ENCODE assay signal across 1 cellular context in the genomic region with DNA sequence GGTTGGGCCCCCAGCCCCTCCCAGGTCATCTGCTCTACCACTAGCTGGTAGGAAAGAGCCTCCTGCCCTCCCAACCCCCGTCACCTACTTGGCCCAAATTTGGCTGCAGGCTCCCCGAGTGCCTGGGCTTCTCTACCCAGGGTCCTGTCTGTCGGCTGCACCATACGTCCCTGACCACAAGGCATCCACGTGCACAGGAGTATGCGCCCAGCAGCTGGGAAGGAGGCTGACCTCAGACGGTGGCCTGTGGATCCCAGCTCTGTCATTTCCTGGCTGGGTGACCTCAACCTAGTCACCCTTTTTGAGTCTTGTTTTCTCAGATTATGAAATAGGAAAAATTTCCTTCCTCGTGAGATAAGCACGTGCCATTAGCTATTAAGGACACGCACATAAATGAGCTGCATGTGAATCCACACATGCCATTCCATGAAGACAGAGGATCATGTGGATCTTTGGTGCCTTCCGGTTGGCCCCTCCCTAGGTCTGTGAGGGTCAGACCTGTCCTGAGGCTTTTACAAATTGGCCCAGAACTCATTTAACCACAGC.
TF ChIP-seq lines count a peak whose summit lies in the region.

No MANE protein-coding gene starts in this region.

TF ChIP-seq in K562, 482 proteins besides CTCF, POLR2A, EP300 and RAD21 (continued from another document and continues in another):
- TF ChIP-seq BHLHE40 (IDR thresholded peaks at IDR 0.05; ENCODE audit: low read length) (peak; percentile 88), SAP30 (IDR thresholded peaks at IDR 0.05; ENCODE audit: borderline replicate concordance, insufficient read depth, low read depth, low read length, poor library complexity, severe bottlenecking) (no peak), KAT2B (IDR thresholded peaks at IDR 0.05; ENCODE audit: low read depth, low read length) (no peak), ZNF197 (CRISPR knock-in tag; IDR thresholded peaks at IDR 0.05; ENCODE audit: low read depth) (no peak), RBFOX2 (IDR thresholded peaks at IDR 0.05; ENCODE audit: low read depth, low read length) (no peak), ZBED1 (IDR thresholded peaks at IDR 0.05) (no peak), EP400 (IDR thresholded peaks at IDR 0.05) (no peak), CC2D1A (IDR thresholded peaks at IDR 0.05) (no peak), CBFA2T3 (IDR thresholded peaks at IDR 0.05) (peak; percentile 24; the same call in 1 of the 2 replicates), BACH1 (tag; IDR thresholded peaks at IDR 0.05) (no peak), C11orf30 (IDR thresholded peaks at IDR 0.05; ENCODE audit: low read depth) (no peak), POLR2B (IDR thresholded peaks at IDR 0.05; ENCODE audit: low read depth, partially characterized antibody) (peak; percentile 25), ZNF347 (CRISPR knock-in tag; IDR thresholded peaks at IDR 0.05; ENCODE audit: low read depth) (no peak), HDAC3 (IDR thresholded peaks at IDR 0.05; ENCODE audit: borderline replicate concordance, partially characterized antibody) (no peak), ZNF41 (CRISPR knock-in tag; conservative IDR thresholded peaks at IDR 0.05) (no peak), CXXC5 (CRISPR knock-in tag; IDR thresholded peaks at IDR 0.05) (peak; percentile 61)
- TF ChIP-seq, protein P1, sequence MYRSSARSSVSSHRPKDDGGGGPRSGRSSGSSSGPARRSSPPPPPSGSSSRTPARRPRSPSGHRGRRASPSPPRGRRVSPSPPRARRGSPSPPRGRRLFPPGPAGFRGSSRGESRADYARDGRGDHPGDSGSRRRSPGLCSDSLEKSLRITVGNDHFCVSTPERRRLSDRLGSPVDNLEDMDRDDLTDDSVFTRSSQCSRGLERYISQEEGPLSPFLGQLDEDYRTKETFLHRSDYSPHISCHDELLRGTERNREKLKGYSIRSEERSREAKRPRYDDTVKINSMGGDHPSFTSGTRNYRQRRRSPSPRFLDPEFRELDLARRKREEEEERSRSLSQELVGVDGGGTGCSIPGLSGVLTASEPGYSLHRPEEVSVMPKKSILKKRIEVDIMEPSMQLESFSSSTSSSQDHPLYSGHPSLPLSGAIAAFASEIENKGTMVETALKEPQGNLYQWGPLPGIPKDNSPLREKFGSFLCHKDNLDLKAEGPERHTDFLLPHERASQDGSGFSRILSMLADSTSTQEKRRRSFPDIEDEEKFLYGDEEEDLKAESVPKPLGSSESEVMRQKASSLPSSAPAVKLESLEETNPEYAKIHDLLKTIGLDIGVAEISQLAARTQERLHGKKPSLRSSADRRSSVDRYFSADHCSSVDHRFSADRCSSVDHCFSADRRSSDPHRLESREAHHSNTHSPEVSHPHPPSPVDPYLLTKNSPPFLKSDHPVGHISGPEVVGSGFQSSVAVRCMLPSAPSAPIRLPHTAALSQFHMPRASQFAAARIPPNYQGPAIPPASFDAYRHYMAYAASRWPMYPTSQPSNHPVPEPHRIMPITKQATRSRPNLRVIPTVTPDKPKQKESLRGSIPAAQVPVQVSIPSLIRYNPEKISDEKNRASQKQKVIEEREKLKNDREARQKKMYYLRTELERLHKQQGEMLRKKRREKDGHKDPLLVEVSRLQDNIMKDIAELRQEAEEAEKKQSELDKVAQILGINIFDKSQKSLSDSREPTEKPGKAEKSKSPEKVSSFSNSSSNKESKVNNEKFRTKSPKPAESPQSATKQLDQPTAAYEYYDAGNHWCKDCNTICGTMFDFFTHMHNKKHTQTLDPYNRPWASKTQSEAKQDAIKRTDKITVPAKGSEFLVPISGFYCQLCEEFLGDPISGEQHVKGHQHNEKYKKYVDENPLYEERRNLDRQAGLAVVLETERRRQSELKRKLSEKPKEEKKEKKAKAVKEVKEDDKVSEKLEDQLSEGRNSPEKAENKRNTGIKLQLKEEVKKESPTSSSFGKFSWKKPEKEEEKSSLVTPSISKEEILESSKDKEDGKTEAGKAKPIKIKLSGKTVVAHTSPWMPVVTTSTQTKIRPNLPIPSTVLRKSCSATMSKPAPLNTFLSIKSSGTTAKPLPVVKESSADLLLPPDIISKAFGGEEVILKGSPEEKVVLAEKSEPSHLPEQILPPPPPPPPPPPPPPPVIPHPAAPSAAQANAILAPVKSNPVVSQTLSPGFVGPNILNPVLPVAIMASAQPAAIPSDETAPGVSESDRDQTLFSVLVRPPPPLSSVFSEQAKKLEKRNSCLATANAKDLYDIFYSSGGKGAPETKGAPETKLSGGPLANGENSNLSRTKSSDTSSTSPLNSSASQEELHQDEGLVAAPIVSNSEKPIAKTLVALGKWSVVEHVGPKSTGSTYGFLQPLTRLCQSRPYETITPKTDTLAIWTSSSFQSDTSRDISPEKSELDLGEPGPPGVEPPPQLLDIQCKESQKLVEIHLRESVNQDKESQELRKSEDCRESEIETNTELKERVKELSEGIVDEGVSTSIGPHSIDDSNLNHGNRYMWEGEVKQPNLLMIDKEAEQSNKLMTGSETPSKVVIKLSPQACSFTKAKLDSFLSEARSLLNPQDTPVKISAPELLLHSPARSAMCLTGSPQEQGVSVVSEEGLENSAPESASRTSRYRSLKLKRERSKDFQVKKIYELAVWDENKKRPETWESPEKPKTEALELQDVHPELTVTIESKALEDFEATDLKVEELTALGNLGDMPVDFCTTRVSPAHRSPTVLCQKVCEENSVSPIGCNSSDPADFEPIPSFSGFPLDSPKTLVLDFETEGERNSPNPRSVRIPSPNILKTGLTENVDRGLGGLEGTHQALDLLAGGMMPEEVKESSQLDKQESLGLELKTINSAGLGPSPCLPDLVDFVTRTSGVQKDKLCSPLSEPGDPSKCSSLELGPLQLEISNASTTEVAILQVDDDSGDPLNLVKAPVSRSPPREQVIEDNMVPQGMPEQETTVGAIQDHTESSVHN (IDR thresholded peaks at IDR 0.05; ENCODE audit: borderline replicate concordance in 1 of 2, low read depth in 1 of 2), result no peak
- TF ChIP-seq, protein P2, sequence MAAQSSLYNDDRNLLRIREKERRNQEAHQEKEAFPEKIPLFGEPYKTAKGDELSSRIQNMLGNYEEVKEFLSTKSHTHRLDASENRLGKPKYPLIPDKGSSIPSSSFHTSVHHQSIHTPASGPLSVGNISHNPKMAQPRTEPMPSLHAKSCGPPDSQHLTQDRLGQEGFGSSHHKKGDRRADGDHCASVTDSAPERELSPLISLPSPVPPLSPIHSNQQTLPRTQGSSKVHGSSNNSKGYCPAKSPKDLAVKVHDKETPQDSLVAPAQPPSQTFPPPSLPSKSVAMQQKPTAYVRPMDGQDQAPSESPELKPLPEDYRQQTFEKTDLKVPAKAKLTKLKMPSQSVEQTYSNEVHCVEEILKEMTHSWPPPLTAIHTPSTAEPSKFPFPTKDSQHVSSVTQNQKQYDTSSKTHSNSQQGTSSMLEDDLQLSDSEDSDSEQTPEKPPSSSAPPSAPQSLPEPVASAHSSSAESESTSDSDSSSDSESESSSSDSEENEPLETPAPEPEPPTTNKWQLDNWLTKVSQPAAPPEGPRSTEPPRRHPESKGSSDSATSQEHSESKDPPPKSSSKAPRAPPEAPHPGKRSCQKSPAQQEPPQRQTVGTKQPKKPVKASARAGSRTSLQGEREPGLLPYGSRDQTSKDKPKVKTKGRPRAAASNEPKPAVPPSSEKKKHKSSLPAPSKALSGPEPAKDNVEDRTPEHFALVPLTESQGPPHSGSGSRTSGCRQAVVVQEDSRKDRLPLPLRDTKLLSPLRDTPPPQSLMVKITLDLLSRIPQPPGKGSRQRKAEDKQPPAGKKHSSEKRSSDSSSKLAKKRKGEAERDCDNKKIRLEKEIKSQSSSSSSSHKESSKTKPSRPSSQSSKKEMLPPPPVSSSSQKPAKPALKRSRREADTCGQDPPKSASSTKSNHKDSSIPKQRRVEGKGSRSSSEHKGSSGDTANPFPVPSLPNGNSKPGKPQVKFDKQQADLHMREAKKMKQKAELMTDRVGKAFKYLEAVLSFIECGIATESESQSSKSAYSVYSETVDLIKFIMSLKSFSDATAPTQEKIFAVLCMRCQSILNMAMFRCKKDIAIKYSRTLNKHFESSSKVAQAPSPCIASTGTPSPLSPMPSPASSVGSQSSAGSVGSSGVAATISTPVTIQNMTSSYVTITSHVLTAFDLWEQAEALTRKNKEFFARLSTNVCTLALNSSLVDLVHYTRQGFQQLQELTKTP (IDR thresholded peaks at IDR 0.05; ENCODE audit: low read depth in 1 of 2, partially characterized antibody in 2 of 2), result no peak
- TF ChIP-seq, protein P3, sequence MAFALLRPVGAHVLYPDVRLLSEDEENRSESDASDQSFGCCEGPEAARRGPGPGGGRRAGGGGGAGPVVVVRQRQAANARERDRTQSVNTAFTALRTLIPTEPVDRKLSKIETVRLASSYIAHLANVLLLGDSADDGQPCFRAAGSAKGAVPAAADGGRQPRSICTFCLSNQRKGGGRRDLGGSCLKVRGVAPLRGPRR (CRISPR knock-in tag; IDR thresholded peaks at IDR 0.05), result no peak
- TF ChIP-seq, protein P4, sequence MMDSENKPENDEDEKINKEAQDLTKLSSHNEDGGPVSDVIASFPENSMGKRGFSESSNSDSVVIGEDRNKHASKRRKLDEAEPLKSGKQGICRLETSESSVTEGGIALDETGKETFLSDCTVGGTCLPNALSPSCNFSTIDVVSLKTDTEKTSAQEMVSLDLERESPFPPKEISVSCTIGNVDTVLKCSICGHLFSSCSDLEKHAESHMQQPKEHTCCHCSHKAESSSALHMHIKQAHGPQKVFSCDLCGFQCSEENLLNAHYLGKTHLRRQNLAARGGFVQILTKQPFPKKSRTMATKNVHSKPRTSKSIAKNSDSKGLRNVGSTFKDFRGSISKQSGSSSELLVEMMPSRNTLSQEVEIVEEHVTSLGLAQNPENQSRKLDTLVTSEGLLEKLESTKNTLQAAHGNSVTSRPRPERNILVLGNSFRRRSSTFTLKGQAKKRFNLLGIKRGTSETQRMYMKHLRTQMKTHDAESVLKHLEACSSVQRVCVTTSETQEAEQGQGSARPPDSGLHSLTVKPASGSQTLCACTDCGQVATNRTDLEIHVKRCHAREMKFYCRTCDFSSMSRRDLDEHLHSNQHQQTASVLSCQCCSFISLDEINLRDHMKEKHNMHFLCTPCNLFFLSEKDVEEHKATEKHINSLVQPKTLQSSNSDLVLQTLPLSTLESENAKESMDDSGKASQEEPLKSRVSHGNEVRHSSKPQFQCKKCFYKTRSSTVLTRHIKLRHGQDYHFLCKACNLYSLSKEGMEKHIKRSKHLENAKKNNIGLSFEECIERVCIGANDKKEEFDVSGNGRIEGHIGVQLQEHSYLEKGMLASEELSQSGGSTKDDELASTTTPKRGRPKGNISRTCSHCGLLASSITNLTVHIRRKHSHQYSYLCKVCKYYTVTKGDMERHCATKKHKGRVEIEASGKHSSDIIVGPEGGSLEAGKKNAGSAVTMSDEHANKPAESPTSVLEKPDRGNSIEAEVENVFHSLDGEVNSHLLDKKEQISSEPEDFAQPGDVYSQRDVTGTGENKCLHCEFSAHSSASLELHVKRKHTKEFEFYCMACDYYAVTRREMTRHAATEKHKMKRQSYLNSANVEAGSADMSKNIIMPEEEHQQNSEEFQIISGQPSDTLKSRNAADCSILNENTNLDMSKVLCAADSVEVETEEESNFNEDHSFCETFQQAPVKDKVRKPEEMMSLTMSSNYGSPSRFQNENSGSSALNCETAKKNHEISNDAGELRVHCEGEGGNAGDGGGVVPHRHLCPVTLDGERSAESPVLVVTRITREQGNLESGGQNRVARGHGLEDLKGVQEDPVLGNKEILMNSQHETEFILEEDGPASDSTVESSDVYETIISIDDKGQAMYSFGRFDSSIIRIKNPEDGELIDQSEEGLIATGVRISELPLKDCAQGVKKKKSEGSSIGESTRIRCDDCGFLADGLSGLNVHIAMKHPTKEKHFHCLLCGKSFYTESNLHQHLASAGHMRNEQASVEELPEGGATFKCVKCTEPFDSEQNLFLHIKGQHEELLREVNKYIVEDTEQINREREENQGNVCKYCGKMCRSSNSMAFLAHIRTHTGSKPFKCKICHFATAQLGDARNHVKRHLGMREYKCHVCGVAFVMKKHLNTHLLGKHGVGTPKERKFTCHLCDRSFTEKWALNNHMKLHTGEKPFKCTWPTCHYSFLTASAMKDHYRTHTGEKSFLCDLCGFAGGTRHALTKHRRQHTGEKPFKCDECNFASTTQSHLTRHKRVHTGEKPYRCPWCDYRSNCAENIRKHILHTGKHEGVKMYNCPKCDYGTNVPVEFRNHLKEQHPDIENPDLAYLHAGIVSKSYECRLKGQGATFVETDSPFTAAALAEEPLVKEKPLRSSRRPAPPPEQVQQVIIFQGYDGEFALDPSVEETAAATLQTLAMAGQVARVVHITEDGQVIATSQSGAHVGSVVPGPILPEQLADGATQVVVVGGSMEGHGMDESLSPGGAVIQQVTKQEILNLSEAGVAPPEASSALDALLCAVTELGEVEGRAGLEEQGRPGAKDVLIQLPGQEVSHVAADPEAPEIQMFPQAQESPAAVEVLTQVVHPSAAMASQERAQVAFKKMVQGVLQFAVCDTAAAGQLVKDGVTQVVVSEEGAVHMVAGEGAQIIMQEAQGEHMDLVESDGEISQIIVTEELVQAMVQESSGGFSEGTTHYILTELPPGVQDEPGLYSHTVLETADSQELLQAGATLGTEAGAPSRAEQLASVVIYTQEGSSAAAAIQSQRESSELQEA (IDR thresholded peaks at IDR 0.05; ENCODE audit: low read depth), result 0 out of 2 replicates have a peak, but pooled peaks have one; percentile 48
- TF ChIP-seq, protein P5, sequence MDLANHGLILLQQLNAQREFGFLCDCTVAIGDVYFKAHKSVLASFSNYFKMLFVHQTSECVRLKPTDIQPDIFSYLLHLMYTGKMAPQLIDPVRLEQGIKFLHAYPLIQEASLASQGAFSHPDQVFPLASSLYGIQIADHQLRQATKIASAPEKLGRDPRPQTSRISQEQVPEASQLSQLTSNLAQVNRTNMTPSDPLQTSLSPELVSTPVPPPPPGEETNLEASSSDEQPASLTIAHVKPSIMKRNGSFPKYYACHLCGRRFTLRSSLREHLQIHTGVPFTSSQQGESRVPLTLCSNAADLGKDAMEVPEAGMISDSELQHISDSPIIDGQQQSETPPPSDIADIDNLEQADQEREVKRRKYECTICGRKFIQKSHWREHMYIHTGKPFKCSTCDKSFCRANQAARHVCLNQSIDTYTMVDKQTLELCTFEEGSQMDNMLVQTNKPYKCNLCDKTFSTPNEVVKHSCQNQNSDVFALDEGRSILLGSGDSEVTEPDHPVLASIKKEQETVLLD (IDR thresholded peaks at IDR 0.05), result no peak
